In the genomic region with DNA sequence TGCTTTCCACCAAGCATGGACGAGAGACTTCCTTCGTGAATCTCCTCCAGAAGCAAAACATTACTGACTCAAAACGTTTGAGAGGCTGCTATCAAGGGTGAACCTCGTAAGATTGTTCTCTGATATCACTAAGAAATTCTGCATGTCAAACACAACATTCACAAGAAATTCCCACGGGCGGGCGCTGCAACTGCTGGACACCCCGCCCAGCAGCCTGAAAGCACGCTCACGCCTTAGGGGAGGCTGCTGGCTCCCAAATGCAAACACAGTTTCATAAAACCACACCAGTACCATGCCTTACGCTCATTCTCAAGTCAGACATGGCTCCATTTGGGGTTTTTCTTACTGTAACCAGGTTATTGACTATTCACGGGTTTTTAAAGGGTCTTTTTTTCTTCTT, we compare ENCODE assay signal across 20 cellular contexts. TPM values are rescaled to one million over a fixed set of nuclear protein-coding genes. Genes with fewer than 3 reads are reported as not detected.
DNase-seq lines count a peak whose midpoint lies in the region; ATAC-seq and TF ChIP-seq lines count a peak whose summit lies in the region.
"Had no signal": no experiment of that assay in that cellular context is flagged by ENCODE, and none has a peak within 500 bp of the region (broad histone marks: within the 10 kb centered on the region; RNA-seq: fewer than 3 reads in every experiment).

No MANE protein-coding gene starts in this region.

- no peaks in the 10 kb centered on the region for H3K9me3 Mint-ChIP-seq in CD4-positive, alpha-beta T cell
- no peaks in the 10 kb centered on the region for H3K9me3 Mint-ChIP-seq in progenitor cell of endocrine pancreas (ENCODE audit: low read depth)
- H3K9me3 Mint-ChIP-seq: activated naive CD8-positive, alpha-beta T cell treated with anti-CD3 and anti-CD28 coated beads, Interleukin-2, amount 10 ng/mL, durations not matched to agents 7 days and 5 days; dendritic cell treated with granulocyte-macrophage colony-stimulating factor and Interleukin-4, amounts not matched to agents 40 ng/mL and 50 ng/mL, for 4 days; H9 had no signal

- POLR2A ChIA-PET in CD4-positive, alpha-beta T cell (lab: Charles Lee): interaction anchor here (1.0 kb wide), 1 partner anchor 10 kb away, joined by 3 read pairs; no protein-coding TSS in a partner anchor
- POLR2A ChIA-PET in Panc1 (lab: Charles Lee): no interaction called here

- H3K27ac Mint-ChIP-seq in CD4-positive, alpha-beta T cell: peak overlapping the region; percentile 58
- H3K27ac Mint-ChIP-seq in progenitor cell of endocrine pancreas: peak overlapping the region; percentile 39
- H3K27ac Mint-ChIP-seq: dendritic cell treated with granulocyte-macrophage colony-stimulating factor and Interleukin-4, amounts not matched to agents 40 ng/mL and 50 ng/mL, for 4 days had no signal

- BruUV-seq in Panc1 (replicated peaks; lab: Mats Ljungman, UMichigan): no TSS peak

- H3K27me3 ChIP-seq in CD4-positive, alpha-beta T cell (ENCODE audit: control insufficient read depth, insufficient read depth, low read length): no peaks in the 10 kb centered on the region
- no peaks in the 10 kb centered on the region for H3K27me3 ChIP-seq in Panc1 (ENCODE audit: control insufficient read depth, insufficient read depth, low read length)
- H3K27me3 ChIP-seq in left lung: no peaks in the 10 kb centered on the region
- H3K27me3 ChIP-seq: uterus had no signal

- DNase-seq in CD4-positive, alpha-beta T cell: no peak
- DNase-seq in Panc1 (ENCODE audit: low read depth, low spot score): no peak
- peak; percentile 51 for DNase-seq in fibroblast of villous mesenchyme (ENCODE audit: low read depth)
- DNase-seq in progenitor cell of endocrine pancreas (ENCODE audit: low spot score, unreplicated experiment): no peak
- DNase-seq in left lung: no peak
- no peak for DNase-seq in NCI-H1048 (lab: John Stamatoyannopoulos, UW)
- DNase-seq in SHP77 (lab: John Stamatoyannopoulos, UW): no peak
- DNase-seq: activated effector memory CD4-positive, alpha-beta T cell treated with anti-CD3 and anti-CD28 coated beads, Interleukin-2, amount 50 U/mL, for 16 hours; activated naive CD8-positive, alpha-beta T cell treated with anti-CD3 and anti-CD28 coated beads, Interleukin-2, amount 10 ng/mL, durations not matched to agents 7 days and 5 days; Caco-2; caudate nucleus; H9; Kasumi-1; MV-4-11; stimulated activated naive CD4-positive, alpha-beta T cell treated with Interleukin-2 at 50 U/mL for 16 hours; SW 1271; T1000; uterus; WERI-Rb-1 had no signal

- H3K4me1 Mint-ChIP-seq in CD4-positive, alpha-beta T cell (ENCODE audit: low read depth): peaks cover 77% of the 10 kb centered on the region
- H3K4me1 Mint-ChIP-seq in progenitor cell of endocrine pancreas (ENCODE audit: low read depth): peaks cover 39% of the 10 kb centered on the region

- H3K27me3 Mint-ChIP-seq in CD4-positive, alpha-beta T cell: no peaks in the 10 kb centered on the region
- no peaks in the 10 kb centered on the region for H3K27me3 Mint-ChIP-seq in progenitor cell of endocrine pancreas
- H3K27me3 Mint-ChIP-seq: activated naive CD8-positive, alpha-beta T cell treated with anti-CD3 and anti-CD28 coated beads, Interleukin-2, amount 10 ng/mL, durations not matched to agents 7 days and 5 days; dendritic cell treated with granulocyte-macrophage colony-stimulating factor and Interleukin-4, amounts not matched to agents 40 ng/mL and 50 ng/mL, for 4 days had no signal

- H3K36me3 Mint-ChIP-seq in CD4-positive, alpha-beta T cell (ENCODE audit: low read depth): peaks cover 77% of the 10 kb centered on the region
- H3K36me3 Mint-ChIP-seq in progenitor cell of endocrine pancreas (ENCODE audit: insufficient read depth): peaks cover 7% of the 10 kb centered on the region

- no peak overlapping the region for H3K4me3 Mint-ChIP-seq in CD4-positive, alpha-beta T cell
- H3K4me3 Mint-ChIP-seq in progenitor cell of endocrine pancreas (ENCODE audit: low read depth): no peak overlapping the region
- H3K4me3 Mint-ChIP-seq: activated naive CD8-positive, alpha-beta T cell treated with anti-CD3 and anti-CD28 coated beads, Interleukin-2, amount 10 ng/mL, durations not matched to agents 7 days and 5 days; dendritic cell treated with granulocyte-macrophage colony-stimulating factor and Interleukin-4, amounts not matched to agents 40 ng/mL and 50 ng/mL, for 4 days; H9 had no signal

- H3K36me3 ChIP-seq in Panc1 (ENCODE audit: control insufficient read depth, insufficient read depth, low read length) (no peaks in the 10 kb centered on the region), left lung (peaks cover 0 to 12% of the 10 kb centered on the region in 2 donors)
- H3K36me3 ChIP-seq: uterus, WERI-Rb-1 had no signal

- H3K4me1 ChIP-seq in Panc1 (ENCODE audit: control insufficient read depth, insufficient read depth, low read length) (peaks cover 52% of the 10 kb centered on the region), left lung (peaks cover 0 to 61% of the 10 kb centered on the region in 2 donors)

- H3K4me3 ChIP-seq in Panc1 (ENCODE audit: low read depth in 2 of 2, low read length in 2 of 2) (no peak overlapping the region), fibroblast of villous mesenchyme (ENCODE audit: low read depth, low read length) (no peak overlapping the region), left lung (no peak overlapping the region)
- H3K4me3 ChIP-seq: uterus had no signal

- H3K27ac ChIP-seq in CD4-positive, alpha-beta T cell (ENCODE audit: low read depth, low read length): no peak overlapping the region
- H3K27ac ChIP-seq in Panc1 (ENCODE audit: low read length) (peak overlapping the region; percentile 36), left lung (no peak overlapping the region)
- H3K27ac ChIP-seq: uterus, WERI-Rb-1 had no signal

- ATAC-seq in CD4-positive, alpha-beta T cell (ENCODE audit: poor library complexity): no peak
- ATAC-seq in Panc1 (no peak), left lung (no peak)

- TF ChIP-seq CTCF in CD4-positive, alpha-beta T cell (IDR thresholded peaks at IDR 0.05): no peak
- TF ChIP-seq CTCF in Panc1 (IDR thresholded peaks at IDR 0.05) (no peak), fibroblast of villous mesenchyme (IDR thresholded peaks at IDR 0.05; ENCODE audit: insufficient read depth, low read depth, low read length) (no peak), progenitor cell of endocrine pancreas (IDR thresholded peaks at IDR 0.05; ENCODE audit: unreplicated experiment) (no peak), left lung (IDR thresholded peaks at IDR 0.05) (no peak)

- CTCF ChIA-PET in CD4-positive, alpha-beta T cell (lab: Charles Lee): no interaction called here
- CTCF ChIA-PET in Panc1 (lab: Charles Lee): no interaction called here

- intact Hi-C loops in CD4-positive, alpha-beta T cell (cut with DNase I, micrococcal nuclease): no loop called here
- intact Hi-C loops in Panc1 (cut with micrococcal nuclease; ENCODE audit: unreplicated experiment): no loop called here
- intact Hi-C loops in left lung (cut with DNase I): no loop called here

- no peaks in the 10 kb centered on the region for H3K9me3 ChIP-seq in CD4-positive, alpha-beta T cell (ENCODE audit: control insufficient read depth, low read length)
- no peaks in the 10 kb centered on the region for H3K9me3 ChIP-seq in Panc1 (ENCODE audit: control insufficient read depth, insufficient read depth, low read depth, low read length)
- H3K9me3 ChIP-seq in left lung: no peaks in the 10 kb centered on the region
- H3K9me3 ChIP-seq: Caco-2, uterus had no signal

- in situ Hi-C loops in Panc1 (cut with HindIII; ENCODE audit: low pct_unique_long_range_greater_than_20kb, low sequenced_read_pairs): no loop called here

RNA-seq across cellular contexts. Expression of gene MBP, which starts 39.0 kb away (rescaled TPM):
- 10 to 100 TPM; 75.4 to 79.2 TPM for total RNA-seq in CD4-positive, alpha-beta T cell
- total RNA-seq in Panc1 (2021; ENCODE audit: unreplicated experiment) (88.8 TPM), fibroblast of villous mesenchyme (3.9 and 5.2 TPM in 2 replicates), progenitor cell of endocrine pancreas (38.4 and 39.0 TPM in 2 replicates), left lung (10 to 100 TPM; 40.5 to 56.7 TPM)
- 59.2 TPM for polyA plus RNA-seq in Panc1 (2012; ENCODE audit: insufficient read length)
